ENCODE assay signal across 9 cellular contexts in genomic region chr7:99855236-99855635, GRCh38. TPM values are rescaled to one million over a fixed set of nuclear protein-coding genes. Genes with fewer than 3 reads are reported as not detected.
"Had no signal": no experiment of that assay in that cellular context is flagged by ENCODE, and none has a peak within 500 bp of the region (broad histone marks: within the 10 kb centered on the region; RNA-seq: fewer than 3 reads in every experiment).

No MANE protein-coding gene starts in this region.

- H3K27ac ChIP-seq: HL-60, KMS-11 had no signal

- H3K27ac Mint-ChIP-seq: IgD-negative memory B cell had no signal

- H3K4me3 Mint-ChIP-seq: IgD-negative memory B cell had no signal

- H3K9me3 Mint-ChIP-seq: IgD-negative memory B cell had no signal

- H3K4me2 ChIP-seq: KMS-11 had no signal

- FAIRE-seq: HTR-8/SVneo had no signal

- H3K9ac ChIP-seq: KMS-11 had no signal

- H3K4me1 Mint-ChIP-seq: IgD-negative memory B cell had no signal

- DNase-seq: IMR-90, KBM-7, KG1 had no signal

RNA-seq across cellular contexts. Expression of gene OR2AE1, which starts 21.6 kb away (rescaled TPM):
- total RNA-seq: HT-29, HT1080 had no signal
- polyA plus RNA-seq: IgD-negative memory B cell had no signal

RNA-seq across cellular contexts. Expression of gene CYP3A43, which starts 27.4 kb away (rescaled TPM):
- total RNA-seq: HT-29, HT1080, IMR-90 had no signal
- polyA plus RNA-seq: IgD-negative memory B cell, IMR-90 had no signal
